Comparison of ENCODE assay signal across 14 cellular contexts in the genomic region with DNA sequence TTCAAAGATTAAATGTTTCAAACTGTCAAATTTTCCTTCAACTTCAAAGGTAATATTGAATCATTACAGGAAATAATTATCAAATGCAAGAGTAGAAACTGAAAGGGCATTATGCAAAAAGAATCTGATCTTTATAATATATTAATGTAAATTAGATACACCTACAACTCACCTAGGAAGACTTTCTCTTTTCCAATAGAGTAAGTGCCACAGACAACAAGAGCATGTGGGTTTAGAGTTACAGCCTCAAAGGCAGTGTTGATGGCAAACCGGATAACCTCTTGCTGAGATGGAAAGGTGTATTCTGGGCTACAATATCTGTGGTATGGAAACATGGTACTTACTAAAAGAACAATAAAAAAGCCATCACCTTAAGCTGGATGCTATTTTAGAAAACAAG. TPM values are rescaled to one million over a fixed set of nuclear protein-coding genes. Genes with fewer than 3 reads are reported as not detected.
DNase-seq lines count a peak whose midpoint lies in the region; ATAC-seq, FAIRE-seq and TF ChIP-seq lines count a peak whose summit lies in the region.
"Had no signal": no experiment of that assay in that cellular context is flagged by ENCODE, and none has a peak within 500 bp of the region (broad histone marks: within the 10 kb centered on the region; RNA-seq: fewer than 3 reads in every experiment).

No MANE protein-coding gene starts in this region.

- peak; percentile 33 for ATAC-seq in activated CD4-positive, alpha-beta T cell treated with anti-CD3 and anti-CD28 coated beads for 36 hours
- ATAC-seq in left lung: no peak
- no peak for ATAC-seq in GM21529 (IDR thresholded peaks at IDR 0.05; ENCODE audit: unreplicated experiment)

- TF ChIP-seq CTCF in left lung (IDR thresholded peaks at IDR 0.05): no peak

- peaks cover 7% of the 10 kb centered on the region for H3K4me1 Mint-ChIP-seq in activated CD4-positive, alpha-beta T cell treated with anti-CD3 and anti-CD28 coated beads for 36 hours
- H3K4me1 Mint-ChIP-seq in activated CD4-positive, alpha-beta T cell treated with anti-CD3 and anti-CD28 coated beads, Interleukin-2, amount 10 ng/mL, durations not matched to agents 7 days and 5 days: peaks cover 10% of the 10 kb centered on the region
- H3K4me1 Mint-ChIP-seq in activated naive CD8-positive, alpha-beta T cell (ENCODE audit: low read depth): peaks cover 8% of the 10 kb centered on the region

- H3K4me1 ChIP-seq in left lung: peaks cover 0 to 11% of the 10 kb centered on the region in 2 donors

- no peaks in the 10 kb centered on the region for H3K27me3 ChIP-seq in left lung

- H3K27me3 Mint-ChIP-seq in activated CD4-positive, alpha-beta T cell treated with anti-CD3 and anti-CD28 coated beads for 36 hours: no peaks in the 10 kb centered on the region
- H3K27me3 Mint-ChIP-seq in activated CD4-positive, alpha-beta T cell treated with anti-CD3 and anti-CD28 coated beads, Interleukin-2, amount 10 ng/mL, durations not matched to agents 7 days and 5 days: no peaks in the 10 kb centered on the region
- H3K27me3 Mint-ChIP-seq in activated naive CD8-positive, alpha-beta T cell: no peaks in the 10 kb centered on the region
- H3K27me3 Mint-ChIP-seq: B cell; CD4-positive, alpha-beta T cell had no signal

- no peaks in the 10 kb centered on the region for H3K9me3 ChIP-seq in left lung
- H3K9me3 ChIP-seq: HAP-1 had no signal

- no peak for DNase-seq in activated CD4-positive, alpha-beta T cell treated with anti-CD3 and anti-CD28 coated beads for 36 hours
- no peak for DNase-seq in activated CD4-positive, alpha-beta T cell treated with anti-CD3 and anti-CD28 coated beads, Interleukin-2, amount 10 ng/mL, durations not matched to agents 7 days and 5 days
- no peak for DNase-seq in GM19239 (ENCODE audit: insufficient read length, low spot score)
- no peak for DNase-seq in left lung
- DNase-seq in anterior cingulate cortex (lab: John Stamatoyannopoulos, UW): no peak
- DNase-seq: C1 segment of cervical spinal cord; Calu3; CD4-positive, alpha-beta T cell; DMS 273 treated with DMSO at 0.1 percent for 48 hours; GOT3 had no signal

- H3K9me3 Mint-ChIP-seq in activated CD4-positive, alpha-beta T cell treated with anti-CD3 and anti-CD28 coated beads for 36 hours (ENCODE audit: low read depth): no peaks in the 10 kb centered on the region
- no peaks in the 10 kb centered on the region for H3K9me3 Mint-ChIP-seq in activated CD4-positive, alpha-beta T cell treated with anti-CD3 and anti-CD28 coated beads, Interleukin-2, amount 10 ng/mL, durations not matched to agents 7 days and 5 days
- H3K9me3 Mint-ChIP-seq in activated naive CD8-positive, alpha-beta T cell (ENCODE audit: low read depth): no peaks in the 10 kb centered on the region
- H3K9me3 Mint-ChIP-seq: CD4-positive, alpha-beta T cell had no signal

- H3K27ac ChIP-seq in left lung: no peak overlapping the region

- peak; percentile 49 for FAIRE-seq in GM19239 (lab: Jason Lieb, UNC)

- intact Hi-C loops in activated CD4-positive, alpha-beta T cell treated with anti-CD3 and anti-CD28 coated beads for 36 hours (cut with DNase I, micrococcal nuclease): no loop called here
- intact Hi-C loops in left lung (cut with DNase I): no loop called here

- no peak overlapping the region for H3K4me3 ChIP-seq in left lung
- H3K4me3 ChIP-seq: HAP-1 had no signal

- CTCF ChIA-PET in activated CD4-positive, alpha-beta T cell treated with anti-CD3 and anti-CD28 coated beads for 36 hours (lab: Charles Lee): no interaction called here
- CTCF ChIA-PET in activated CD4-positive, alpha-beta T cell treated with anti-CD3 and anti-CD28 coated beads, Interleukin-2, amount 10 ng/mL, durations not matched to agents 7 days and 5 days (lab: Charles Lee): interaction anchor here (1.1 kb wide), 1 partner anchor 226 kb away, joined by 3 read pairs; no protein-coding TSS in a partner anchor

- POLR2A ChIA-PET in activated CD4-positive, alpha-beta T cell treated with anti-CD3 and anti-CD28 coated beads for 36 hours (lab: Charles Lee): no interaction called here
- POLR2A ChIA-PET in activated CD4-positive, alpha-beta T cell treated with anti-CD3 and anti-CD28 coated beads, Interleukin-2, amount 10 ng/mL, durations not matched to agents 7 days and 5 days (lab: Charles Lee): no interaction called here

- H3K27ac Mint-ChIP-seq in activated CD4-positive, alpha-beta T cell treated with anti-CD3 and anti-CD28 coated beads for 36 hours: no peak overlapping the region
- H3K27ac Mint-ChIP-seq in activated CD4-positive, alpha-beta T cell treated with anti-CD3 and anti-CD28 coated beads, Interleukin-2, amount 10 ng/mL, durations not matched to agents 7 days and 5 days: no peak overlapping the region
- H3K27ac Mint-ChIP-seq in activated naive CD8-positive, alpha-beta T cell: peak overlapping the region; percentile 66
- H3K27ac Mint-ChIP-seq: B cell; CD4-positive, alpha-beta T cell had no signal

- peaks cover 37% of the 10 kb centered on the region for H3K36me3 Mint-ChIP-seq in activated CD4-positive, alpha-beta T cell treated with anti-CD3 and anti-CD28 coated beads for 36 hours (ENCODE audit: low read depth)
- H3K36me3 Mint-ChIP-seq in activated CD4-positive, alpha-beta T cell treated with anti-CD3 and anti-CD28 coated beads, Interleukin-2, amount 10 ng/mL, durations not matched to agents 7 days and 5 days (ENCODE audit: low read depth): peaks cover 45% of the 10 kb centered on the region
- H3K36me3 Mint-ChIP-seq in activated naive CD8-positive, alpha-beta T cell: peaks cover 16% of the 10 kb centered on the region

- H3K4me3 Mint-ChIP-seq in activated CD4-positive, alpha-beta T cell treated with anti-CD3 and anti-CD28 coated beads for 36 hours: no peak overlapping the region
- no peak overlapping the region for H3K4me3 Mint-ChIP-seq in activated CD4-positive, alpha-beta T cell treated with anti-CD3 and anti-CD28 coated beads, Interleukin-2, amount 10 ng/mL, durations not matched to agents 7 days and 5 days
- H3K4me3 Mint-ChIP-seq in activated naive CD8-positive, alpha-beta T cell: no peak overlapping the region
- H3K4me3 Mint-ChIP-seq: B cell; CD4-positive, alpha-beta T cell had no signal

- H3K36me3 ChIP-seq in left lung: peaks cover 0 to 11% of the 10 kb centered on the region in 2 donors

RNA-seq across cellular contexts. Expression of gene DCLRE1A, which starts 11.7 kb away (rescaled TPM):
- 10 to 100 TPM; 12.5 to 14.4 TPM for total RNA-seq in activated CD4-positive, alpha-beta T cell treated with anti-CD3 and anti-CD28 coated beads for 36 hours
- 10 to 100 TPM; 12.7 to 13.9 TPM for total RNA-seq in activated CD4-positive, alpha-beta T cell treated with anti-CD3 and anti-CD28 coated beads, Interleukin-2, amount 10 ng/mL, durations not matched to agents 7 days and 5 days
- 1 to 10 TPM; 8.1 to 8.5 TPM for total RNA-seq in left lung

RNA-seq across cellular contexts. Expression of gene NHLRC2, which starts 12.3 kb away (rescaled TPM):
- total RNA-seq in activated CD4-positive, alpha-beta T cell treated with anti-CD3 and anti-CD28 coated beads for 36 hours: 10 to 100 TPM; 20.1 to 22.3 TPM
- total RNA-seq in activated CD4-positive, alpha-beta T cell treated with anti-CD3 and anti-CD28 coated beads, Interleukin-2, amount 10 ng/mL, durations not matched to agents 7 days and 5 days: 10 to 100 TPM; 21.4 to 23.7 TPM
- total RNA-seq in left lung: 10 to 100 TPM; 38.0 to 48.2 TPM
